Comparison of ENCODE assay signal across 26 cellular contexts in the genomic region with DNA sequence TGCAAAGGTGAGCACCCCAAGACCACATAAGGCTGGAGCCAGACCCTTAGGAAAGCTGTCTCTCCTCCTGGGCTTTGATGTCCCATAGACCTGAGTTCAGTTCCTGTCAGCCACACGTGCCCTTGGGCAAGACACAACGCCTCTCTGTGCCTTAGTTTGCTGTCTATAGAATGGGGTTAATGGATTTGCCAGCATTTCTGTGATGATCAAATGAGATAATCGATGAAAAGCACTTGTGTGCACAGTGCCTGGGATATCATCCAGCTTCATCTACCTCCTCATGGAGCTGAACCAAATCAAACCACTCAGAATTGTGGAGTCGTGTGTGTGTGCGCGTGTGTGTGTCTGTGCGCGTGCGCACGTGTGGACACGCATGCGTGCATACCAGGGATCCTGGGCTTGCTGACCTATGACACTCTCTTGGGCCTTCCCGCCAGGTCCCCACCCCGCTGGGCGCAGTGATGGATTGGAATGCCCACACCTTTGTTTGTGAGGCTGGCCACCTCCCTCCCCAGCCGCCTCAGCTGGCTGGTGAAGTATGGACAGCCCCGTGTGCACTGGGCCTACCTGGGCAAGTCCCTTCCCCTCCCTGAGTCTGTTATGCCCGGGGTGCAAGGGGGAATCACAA. TPM values are rescaled to one million over a fixed set of nuclear protein-coding genes. Genes with fewer than 3 reads are reported as not detected.
DNase-seq lines count a peak whose midpoint lies in the region; ATAC-seq, FAIRE-seq and TF ChIP-seq lines count a peak whose summit lies in the region.
"Had no signal": no experiment of that assay in that cellular context is flagged by ENCODE, and none has a peak within 500 bp of the region (broad histone marks: within the 10 kb centered on the region; RNA-seq: fewer than 3 reads in every experiment).

No MANE protein-coding gene starts in this region.

- H2AFZ ChIP-seq in PC-9 (no peak overlapping the region), parathyroid adenoma (no peak overlapping the region)

- DNase-seq in CD4-positive, CD25-positive, alpha-beta regulatory T cell: no peak
- peak; percentile 34 to 49 for DNase-seq in PC-9
- DNase-seq in immature natural killer cell: no peak
- DNase-seq in erythroblast (lab: John Stamatoyannopoulos, UW): no peak
- DNase-seq in DMS153 treated with DMSO at 0.1 percent for 48 hours (lab: John Stamatoyannopoulos, UW; ENCODE audit: unreplicated experiment): no peak
- DNase-seq in D721Med (ENCODE audit: insufficient read length, low spot score): no peak
- DNase-seq: activated CD4-positive, alpha-beta T cell treated with anti-CD3 and anti-CD28 coated beads, Interleukin-2, amount 50 U/mL, for 1 hour; activated CD8-positive, alpha-beta memory T cell treated with anti-CD3 and anti-CD28 coated beads, Interleukin-2, amount 50 U/mL, for 4 hours; activated naive CD4-positive, alpha-beta T cell; NCI-H1417; NCI-H2107; NCI-H524 treated with DMSO at 0.1 percent for 48 hours; SIG-M5; stimulated activated CD8-positive, alpha-beta memory T cell treated with anti-CD3 and anti-CD28 coated beads, Interleukin-4, amount 100 ng/mL, for 48 hours; T-cell; testis had no signal

- H3F3A ChIP-seq in PC-9 (ENCODE audit: insufficient read depth, low read depth): peaks cover 39% of the 10 kb centered on the region

- no TSS peak for BruUV-seq in PC-9 (replicated peaks; lab: Mats Ljungman, UMichigan)

- FAIRE-seq in D721Med (lab: Jason Lieb, UNC): no peak
- FAIRE-seq: colon, endometrium, islet of Langerhans had no signal

- H3K4me3 ChIP-seq in CD4-positive, CD25-positive, alpha-beta regulatory T cell (ENCODE audit: low read depth, low read length): no peak overlapping the region
- H3K4me3 ChIP-seq in PC-9: no peak overlapping the region
- H3K4me3 ChIP-seq in parathyroid adenoma (ENCODE audit: low read depth, low read length): no peak overlapping the region
- H3K4me3 ChIP-seq: ascending aorta, testis had no signal

- no peak for ATAC-seq in CD4-positive, CD25-positive, alpha-beta regulatory T cell (ENCODE audit: low read depth in 2 of 2)
- ATAC-seq in GM18520 (IDR thresholded peaks at IDR 0.05; ENCODE audit: unreplicated experiment): no peak
- ATAC-seq: T-cell had no signal

- intact Hi-C loops in PC-9 (cut with micrococcal nuclease; ENCODE audit: unreplicated experiment): loop anchor here (2.0 to 5.0 kb wide), 2 partner anchors 65 to 79 kb away; a partner anchor contains a TSS

- H3K36me3 ChIP-seq in CD4-positive, CD25-positive, alpha-beta regulatory T cell (ENCODE audit: control insufficient read depth, insufficient read depth, low read length): peaks cover 31% of the 10 kb centered on the region
- H3K36me3 ChIP-seq in PC-9 (ENCODE audit: low read depth) (peaks cover 22% of the 10 kb centered on the region), parathyroid adenoma (ENCODE audit: control insufficient read depth, insufficient read depth, low read length) (no peaks in the 10 kb centered on the region)
- H3K36me3 ChIP-seq: ascending aorta had no signal

- CTCF ChIA-PET in PC-9 (lab: Charles Lee): no interaction called here

- 0 out of 2 replicates have a peak overlapping the region, but pooled peaks have one; percentile 37 for H3K4me2 ChIP-seq in PC-9
- H3K4me2 ChIP-seq in parathyroid adenoma (ENCODE audit: low read length): peak overlapping the region; percentile 4

- H3K79me2 ChIP-seq in PC-9 (ENCODE audit: low read depth) (peaks cover 72% of the 10 kb centered on the region), parathyroid adenoma (peaks cover 9% of the 10 kb centered on the region)

- H3K4me3 Mint-ChIP-seq in CD4-positive, CD25-positive, alpha-beta regulatory T cell: peak overlapping the region in 1 of 4 donors; percentile 81
- H3K4me3 Mint-ChIP-seq in immature natural killer cell: no peak overlapping the region
- H3K4me3 Mint-ChIP-seq: nephron, T-cell had no signal

- H3K9me3 ChIP-seq in CD4-positive, CD25-positive, alpha-beta regulatory T cell (ENCODE audit: control insufficient read depth in 2 of 2, low read length in 2 of 2): peaks cover 3% of the 10 kb centered on the region in 2 experiments
- H3K9me3 ChIP-seq in PC-9 (ENCODE audit: insufficient read depth, low read depth) (peaks cover 9% of the 10 kb centered on the region; the same call in 1 of the 2 replicates), parathyroid adenoma (ENCODE audit: control insufficient read depth, low read length) (no peaks in the 10 kb centered on the region)
- H3K9me3 ChIP-seq: testis had no signal

- H3K36me3 Mint-ChIP-seq in CD4-positive, CD25-positive, alpha-beta regulatory T cell: peaks cover 21% of the 10 kb centered on the region
- peaks cover 6 to 17% (median 14%) of the 10 kb centered on the region in 3 donors for H3K36me3 Mint-ChIP-seq in immature natural killer cell

- H3K27me3 Mint-ChIP-seq in CD4-positive, CD25-positive, alpha-beta regulatory T cell: no peaks in the 10 kb centered on the region
- no peaks in the 10 kb centered on the region for H3K27me3 Mint-ChIP-seq in immature natural killer cell (ENCODE audit: low read depth in 3 of 3)
- H3K27me3 Mint-ChIP-seq: T-cell had no signal

- H3K27ac Mint-ChIP-seq in CD4-positive, CD25-positive, alpha-beta regulatory T cell: peak overlapping the region in 2 of 3 donors; percentile 46 to 78
- peak overlapping the region; percentile 62 to 82 (median 72) for H3K27ac Mint-ChIP-seq in immature natural killer cell

- no peaks in the 10 kb centered on the region; the same call in 1 of the 2 replicates for H4K20me1 ChIP-seq in PC-9 (ENCODE audit: insufficient read depth)

- no peak overlapping the region for H3K27ac ChIP-seq in CD4-positive, CD25-positive, alpha-beta regulatory T cell (ENCODE audit: insufficient read depth, low read length, poor library complexity, severe bottlenecking)
- peak overlapping the region; percentile 85 for H3K27ac ChIP-seq in PC-9
- H3K27ac ChIP-seq in parathyroid adenoma: peak overlapping the region; percentile 81
- H3K27ac ChIP-seq: ascending aorta, testis had no signal

- peaks cover 23 to 48% (median 35%) of the 10 kb centered on the region in 4 donors for H3K4me1 Mint-ChIP-seq in CD4-positive, CD25-positive, alpha-beta regulatory T cell
- H3K4me1 Mint-ChIP-seq in immature natural killer cell: peaks cover 63 to 79% of the 10 kb centered on the region in 2 donors

- H3K27me3 ChIP-seq in CD4-positive, CD25-positive, alpha-beta regulatory T cell (ENCODE audit: control insufficient read depth, insufficient read depth, low read length): no peaks in the 10 kb centered on the region
- H3K27me3 ChIP-seq in PC-9 (ENCODE audit: insufficient read depth, low read depth): no peaks in the 10 kb centered on the region
- H3K27me3 ChIP-seq in parathyroid adenoma (ENCODE audit: control insufficient read depth, insufficient read depth, low read length): no peaks in the 10 kb centered on the region
- H3K27me3 ChIP-seq: testis had no signal

- H3K4me1 ChIP-seq in CD4-positive, CD25-positive, alpha-beta regulatory T cell (ENCODE audit: control insufficient read depth, insufficient read depth, low read length, poor library complexity, severe bottlenecking): peaks cover 29% of the 10 kb centered on the region
- H3K4me1 ChIP-seq in PC-9 (replicated peaks; ENCODE audit: insufficient read depth) (peaks cover 64% of the 10 kb centered on the region), parathyroid adenoma (peaks cover 15% of the 10 kb centered on the region)
- H3K4me1 ChIP-seq: ascending aorta, testis had no signal

- H3K9me2 ChIP-seq in PC-9 (ENCODE audit: insufficient read depth): no peaks in the 10 kb centered on the region

- peaks cover 0 to 3% (median 0%) of the 10 kb centered on the region in 7 donors for H3K9me3 Mint-ChIP-seq in CD4-positive, CD25-positive, alpha-beta regulatory T cell
- H3K9me3 Mint-ChIP-seq in immature natural killer cell: no peaks in the 10 kb centered on the region
- H3K9me3 Mint-ChIP-seq: nephron had no signal

- no peak for TF ChIP-seq POLR2A in erythroblast (IDR thresholded peaks at IDR 0.05; ENCODE audit: low read length)

- TF ChIP-seq CTCF in PC-9 (conservative IDR thresholded peaks at IDR 0.05) (no peak), parathyroid adenoma (IDR thresholded peaks at IDR 0.05) (no peak), D721Med (IDR thresholded peaks at IDR 0.05; ENCODE audit: insufficient read depth, missing control alignments) (no peak)

- POLR2A ChIA-PET in PC-9 (lab: Charles Lee; ENCODE audit: unreplicated experiment): no interaction called here

- H3K9ac ChIP-seq in parathyroid adenoma: no peak overlapping the region

RNA-seq across cellular contexts. Expression of a gene that starts 5.2 kb away (rescaled TPM):
- 15.8 TPM for total RNA-seq in CD4-positive, CD25-positive, alpha-beta regulatory T cell
- 1 to 10 TPM; 3.8 to 6.5 (median 4.8) TPM for polyA plus RNA-seq in CD4-positive, CD25-positive, alpha-beta regulatory T cell
- 24.1 and 26.3 TPM in 2 replicates for total RNA-seq in PC-9 (2021)
- polyA plus RNA-seq in immature natural killer cell: 10 to 100 TPM in 1 of 3 donors, 1 to 10 TPM in 2; 5.2 to 13.7 (median 5.6) TPM
- total RNA-seq: ascending aorta, fibroblast of villous mesenchyme, H4, OCI-LY7 had no signal

RNA-seq across cellular contexts. Expression of a gene that starts 31.6 kb away (rescaled TPM):
- 0.49 TPM for total RNA-seq in CD4-positive, CD25-positive, alpha-beta regulatory T cell
- 1 to 10 TPM; 2.9 to 5.6 (median 3.6) TPM for polyA plus RNA-seq in CD4-positive, CD25-positive, alpha-beta regulatory T cell
- total RNA-seq in PC-9 (2021): 12.9 and 13.4 TPM in 2 replicates
- polyA plus RNA-seq in immature natural killer cell: 1 to 10 TPM in 2 of 3 donors, under 1 TPM in 1; 0.89 to 4.0 (median 3.3) TPM

Comparison
In these comparisons a context has a peak if more than half of its experiments do, and no peak if none do; other contexts are left out.
1. DNase-seq: peak in PC-9 (2 of 2); none in CD4-positive, CD25-positive, alpha-beta regulatory T cell (0 of 3), immature natural killer cell (0 of 3), erythroblast (0 of 2), DMS153 treated with DMSO at 0.1 percent for 48 hours (single experiment) and D721Med (single experiment).